In genomic region chr12:101803978-101804377, GRCh38 we compare ENCODE assay signal across 15 cellular contexts. TPM values are rescaled to one million over a fixed set of nuclear protein-coding genes. Genes with fewer than 3 reads are reported as not detected.
A peak's percentile ranks its signal among the peaks of the same experiment; 100 is the strongest.
DNase-seq lines count a peak whose midpoint lies in the region; ATAC-seq and TF ChIP-seq lines count a peak whose summit lies in the region.
"Had no signal": no experiment of that assay in that cellular context is flagged by ENCODE, and none has a peak within 500 bp of the region (broad histone marks: within the 10 kb centered on the region; RNA-seq: fewer than 3 reads in every experiment).

No MANE protein-coding gene starts in this region.

- no peaks in the 10 kb centered on the region for H3K9me3 Mint-ChIP-seq in CD8-positive, alpha-beta memory T cell
- H3K9me3 Mint-ChIP-seq in T-helper 2 cell treated with Interferon-gamma antibody and Interleukin-4, amounts not matched to agents 5 μg/mL and 100 μg/mL, for 36 hours: no peaks in the 10 kb centered on the region
- H3K9me3 Mint-ChIP-seq in natural killer cell treated with Interleukin-12 subunit alpha and Interleukin-12 subunit beta and Interleukin-15 and Interleukin-18, amount 100 ng/mL, for 72 hours: no peaks in the 10 kb centered on the region
- H3K9me3 Mint-ChIP-seq: CD8-positive, alpha-beta T cell had no signal

- no peak overlapping the region for H3K27ac ChIP-seq in CD8-positive, alpha-beta memory T cell (ENCODE audit: low read depth, low read length)
- H3K27ac ChIP-seq in breast epithelium: no peak overlapping the region
- H3K27ac ChIP-seq: PC-9 had no signal

- H3K4me3 Mint-ChIP-seq in CD8-positive, alpha-beta memory T cell: peak overlapping the region in 3 of 7 donors; percentile 23 to 53 (median 43)
- no peak overlapping the region for H3K4me3 Mint-ChIP-seq in T-helper 2 cell treated with Interferon-gamma antibody and Interleukin-4, amounts not matched to agents 5 μg/mL and 100 μg/mL, for 36 hours
- H3K4me3 Mint-ChIP-seq in natural killer cell treated with Interleukin-12 subunit alpha and Interleukin-12 subunit beta and Interleukin-15 and Interleukin-18, amount 100 ng/mL, for 72 hours: peak overlapping the region; percentile 88
- H3K4me3 Mint-ChIP-seq: CD8-positive, alpha-beta T cell had no signal

- intact Hi-C loops in breast epithelium (cut with DNase I; ENCODE audit: low total_unique reads): no loop called here

- no peaks in the 10 kb centered on the region for H3K9me3 ChIP-seq in CD8-positive, alpha-beta memory T cell (ENCODE audit: low read length)
- no peaks in the 10 kb centered on the region for H3K9me3 ChIP-seq in breast epithelium
- H3K9me3 ChIP-seq: BE2C had no signal

- peaks cover 0 to 6% (median 3%) of the 10 kb centered on the region in 3 donors for H3K36me3 Mint-ChIP-seq in CD8-positive, alpha-beta memory T cell
- H3K36me3 Mint-ChIP-seq in T-helper 2 cell treated with Interferon-gamma antibody and Interleukin-4, amounts not matched to agents 5 μg/mL and 100 μg/mL, for 36 hours (ENCODE audit: low read depth): peaks cover 28% of the 10 kb centered on the region
- H3K36me3 Mint-ChIP-seq in natural killer cell treated with Interleukin-12 subunit alpha and Interleukin-12 subunit beta and Interleukin-15 and Interleukin-18, amount 100 ng/mL, for 72 hours: peaks cover 13% of the 10 kb centered on the region

- no peak overlapping the region for H3K4me3 ChIP-seq in CD8-positive, alpha-beta memory T cell (ENCODE audit: low read length)
- no peak overlapping the region for H3K4me3 ChIP-seq in breast epithelium
- H3K4me3 ChIP-seq: PC-9 had no signal

- TF ChIP-seq CTCF in breast epithelium (IDR thresholded peaks at IDR 0.05): no peak

- H3K36me3 ChIP-seq in CD8-positive, alpha-beta memory T cell (ENCODE audit: insufficient read depth, low read length): no peaks in the 10 kb centered on the region
- no peaks in the 10 kb centered on the region for H3K36me3 ChIP-seq in breast epithelium
- H3K36me3 ChIP-seq: BE2C had no signal

- H3K27me3 ChIP-seq in CD8-positive, alpha-beta memory T cell (ENCODE audit: insufficient read depth, low read length, poor library complexity, severe bottlenecking): no peaks in the 10 kb centered on the region
- no peaks in the 10 kb centered on the region for H3K27me3 ChIP-seq in breast epithelium
- H3K27me3 ChIP-seq: BE2C had no signal

- no peaks in the 10 kb centered on the region for H3K27me3 Mint-ChIP-seq in CD8-positive, alpha-beta memory T cell
- no peaks in the 10 kb centered on the region for H3K27me3 Mint-ChIP-seq in T-helper 2 cell treated with Interferon-gamma antibody and Interleukin-4, amounts not matched to agents 5 μg/mL and 100 μg/mL, for 36 hours (ENCODE audit: low read depth)
- H3K27me3 Mint-ChIP-seq in natural killer cell treated with Interleukin-12 subunit alpha and Interleukin-12 subunit beta and Interleukin-15 and Interleukin-18, amount 100 ng/mL, for 72 hours: no peaks in the 10 kb centered on the region

- TF ChIP-seq POLR2A in breast epithelium (IDR thresholded peaks at IDR 0.05): no peak

- ATAC-seq in GM18907 (IDR thresholded peaks at IDR 0.05; ENCODE audit: unreplicated experiment): peak; percentile 56
- peak; percentile 41 to 83 for ATAC-seq in natural killer cell treated with Interleukin-12 subunit alpha and Interleukin-12 subunit beta and Interleukin-15 and Interleukin-18, amount 100 ng/mL, for 72 hours
- ATAC-seq: CD8-positive, alpha-beta T cell had no signal

- peak overlapping the region in 5 of 8 donors; percentile 22 to 77 (median 63) for H3K27ac Mint-ChIP-seq in CD8-positive, alpha-beta memory T cell
- peak overlapping the region; percentile 27 for H3K27ac Mint-ChIP-seq in T-helper 2 cell treated with Interferon-gamma antibody and Interleukin-4, amounts not matched to agents 5 μg/mL and 100 μg/mL, for 36 hours
- peak overlapping the region; percentile 82 to 89 for H3K27ac Mint-ChIP-seq in natural killer cell treated with Interleukin-12 subunit alpha and Interleukin-12 subunit beta and Interleukin-15 and Interleukin-18, amount 100 ng/mL, for 72 hours
- H3K27ac Mint-ChIP-seq: CD8-positive, alpha-beta T cell had no signal

- H3K4me1 ChIP-seq in CD8-positive, alpha-beta memory T cell (ENCODE audit: insufficient read depth, low read length): no peaks in the 10 kb centered on the region
- H3K4me1 ChIP-seq in breast epithelium: no peaks in the 10 kb centered on the region
- H3K4me1 ChIP-seq: BE2C had no signal

- POLR2A ChIA-PET in CD8-positive, alpha-beta memory T cell (lab: Charles Lee): interaction anchor here (0.5 kb wide), 1 partner anchor 16 kb away, joined by 5 read pairs; no protein-coding TSS in a partner anchor

- peaks cover 37 to 64% (median 45%) of the 10 kb centered on the region in 3 donors for H3K4me1 Mint-ChIP-seq in CD8-positive, alpha-beta memory T cell
- H3K4me1 Mint-ChIP-seq in T-helper 2 cell treated with Interferon-gamma antibody and Interleukin-4, amounts not matched to agents 5 μg/mL and 100 μg/mL, for 36 hours (ENCODE audit: low read depth): peaks cover 38% of the 10 kb centered on the region
- peaks cover 47 to 63% of the 10 kb centered on the region in 2 donors for H3K4me1 Mint-ChIP-seq in natural killer cell treated with Interleukin-12 subunit alpha and Interleukin-12 subunit beta and Interleukin-15 and Interleukin-18, amount 100 ng/mL, for 72 hours (ENCODE audit: low read depth in 2 of 2)

- no peak for DNase-seq in CD8-positive, alpha-beta memory T cell
- DNase-seq in T-helper 2 cell treated with Interferon-gamma antibody and Interleukin-4, amounts not matched to agents 5 μg/mL and 100 μg/mL, for 36 hours (ENCODE audit: low spot score): no peak
- DNase-seq in natural killer cell treated with Interleukin-12 subunit alpha and Interleukin-12 subunit beta and Interleukin-15 and Interleukin-18, amount 100 ng/mL, for 72 hours (ENCODE audit: low spot score): no peak
- no peak for DNase-seq in breast epithelium (ENCODE audit: low spot score in 2 of 2)
- DNase-seq in occipital lobe (lab: John Stamatoyannopoulos, UW): no peak
- no peak for DNase-seq in activated CD4-positive, alpha-beta T cell treated with anti-CD3 and anti-CD28 coated beads, Interleukin-2, amount 50 U/mL, for 48 hours
- DNase-seq: BE2C; CD8-positive, alpha-beta T cell; DMS79; NCI-H1417 treated with DMSO at 0.1 percent for 48 hours; NCI-H1930; NCI-H2171 treated with DMSO at 0.1 percent for 48 hours; NCI-H82; PC-9 had no signal

- CTCF ChIA-PET in CD8-positive, alpha-beta memory T cell (lab: Charles Lee): interaction anchor here (0.6 to 1.5 kb wide), 5 partner anchors 13 to 36 kb away, joined by 3 to 6 read pairs (median 3); partner anchors contain the start of gene GNPTAB

RNA-seq across cellular contexts. Expression of gene GNPTAB, which starts 26.8 kb away (rescaled TPM):
- 10 to 100 TPM; 62.1 to 64.7 TPM for total RNA-seq in CD8-positive, alpha-beta memory T cell
- polyA plus RNA-seq in CD8-positive, alpha-beta memory T cell: 49.7 TPM
- 100 to 1,000 TPM; 139 to 186 TPM for total RNA-seq in natural killer cell treated with Interleukin-12 subunit alpha and Interleukin-12 subunit beta and Interleukin-15 and Interleukin-18, amount 100 ng/mL, for 72 hours
- total RNA-seq in breast epithelium (10 to 100 TPM; 37.4 to 59.0 (median 39.7) TPM), occipital lobe (138 TPM)

Comparison
In these comparisons a context has a peak if more than half of its experiments do, and no peak if none do; other contexts are left out.
1. H3K27ac Mint-ChIP-seq: peak in every context shown above with its lines; median percentile 86 in natural killer cell treated with Interleukin-12 subunit alpha and Interleukin-12 subunit beta and Interleukin-15 and Interleukin-18, amount 100 ng/mL, for 72 hours; 63 in CD8-positive, alpha-beta memory T cell; 27 in T-helper 2 cell treated with Interferon-gamma antibody and Interleukin-4, amounts not matched to agents 5 μg/mL and 100 μg/mL, for 36 hours.